Comparison of ENCODE assay signal across 19 cellular contexts in genomic region chr14:105554022-105554421, GRCh38. TPM values are rescaled to one million over a fixed set of nuclear protein-coding genes. Genes with fewer than 3 reads are reported as not detected.
A peak's percentile ranks its signal among the peaks of the same experiment; 100 is the strongest.
DNase-seq lines count a peak whose midpoint lies in the region; ATAC-seq and TF ChIP-seq lines count a peak whose summit lies in the region.
"Had no signal": no experiment of that assay in that cellular context is flagged by ENCODE, and none has a peak within 500 bp of the region (broad histone marks: within the 10 kb centered on the region; RNA-seq: fewer than 3 reads in every experiment).

No MANE protein-coding gene starts in this region.

- H3K79me2 ChIP-seq in DND-41 (ENCODE audit: insufficient read depth, low read length), result no peaks in the 10 kb centered on the region

- H3K36me3 ChIP-seq in DND-41 (ENCODE audit: insufficient read depth, low read length), result no peaks in the 10 kb centered on the region
- H3K36me3 ChIP-seq in upper lobe of right lung, result no peaks in the 10 kb centered on the region
- H3K36me3 ChIP-seq in right atrium auricular region, result no peaks in the 10 kb centered on the region

- H3K27me3 ChIP-seq in DND-41 (ENCODE audit: insufficient read depth, low read length, poor library complexity), result peaks cover 8% of the 10 kb centered on the region
- H3K27me3 ChIP-seq in upper lobe of right lung, result no peaks in the 10 kb centered on the region
- no peaks in the 10 kb centered on the region for H3K27me3 ChIP-seq in right atrium auricular region
- H3K27me3 ChIP-seq: BLaER1 treated with 17β-estradiol and CSF1 and Interleukin-3, amounts not matched to agents 10 nM and 100 nM had no signal

- H3K27ac ChIP-seq in DND-41 (ENCODE audit: low read length) (no peak overlapping the region), VCaP (peak overlapping the region; percentile 22; the same call in 1 of the 2 replicates), upper lobe of right lung (no peak overlapping the region), right atrium auricular region (no peak overlapping the region)
- H3K27ac ChIP-seq: 22Rv1; A549; BLaER1 treated with 17β-estradiol and CSF1 and Interleukin-3, amounts not matched to agents 10 nM and 100 nM; C4-2B had no signal

- intact Hi-C loops in upper lobe of right lung (cut with DNase I), result no loop called here

- ATAC-seq in DND-41 (ENCODE audit: insufficient read depth, low read depth) (peak; percentile 46; the same call in 1 of the 3 replicates), upper lobe of right lung (no peak), HG03571 (IDR thresholded peaks at IDR 0.05; ENCODE audit: unreplicated experiment) (no peak)
- ATAC-seq: A549; CD8-positive, alpha-beta T cell had no signal

- TF ChIP-seq CTCF in DND-41 (IDR thresholded peaks at IDR 0.05; ENCODE audit: borderline replicate concordance, extremely low read depth, low read length, poor library complexity, severe bottlenecking) (no peak), VCaP (conservative IDR thresholded peaks at IDR 0.05) (no peak), upper lobe of right lung (IDR thresholded peaks at IDR 0.05) (no peak), right atrium auricular region (IDR thresholded peaks at IDR 0.05) (no peak)

- H3K4me3 ChIP-seq in DND-41 (ENCODE audit: low read depth in 1 of 2, low read length in 2 of 2), result no peak overlapping the region
- no peak overlapping the region for H3K4me3 ChIP-seq in Jurkat, Clone E6-1 (ENCODE audit: low read length)
- no peak overlapping the region for H3K4me3 ChIP-seq in upper lobe of right lung
- H3K4me3 ChIP-seq in right atrium auricular region, result no peak overlapping the region
- H3K4me3 ChIP-seq: A549; BLaER1 treated with 17β-estradiol and CSF1 and Interleukin-3, amounts not matched to agents 10 nM and 100 nM had no signal

- no peaks in the 10 kb centered on the region for H4K20me1 ChIP-seq in DND-41 (ENCODE audit: insufficient read depth, low read length)
- H4K20me1 ChIP-seq: BLaER1 treated with 17β-estradiol and CSF1 and Interleukin-3, amounts not matched to agents 10 nM and 100 nM had no signal

- no peak overlapping the region for H2AFZ ChIP-seq in DND-41 (ENCODE audit: low read depth, low read length)

- H3K4me1 ChIP-seq in DND-41 (ENCODE audit: insufficient read depth, low read length), result no peaks in the 10 kb centered on the region
- H3K4me1 ChIP-seq in upper lobe of right lung, result no peaks in the 10 kb centered on the region
- no peaks in the 10 kb centered on the region for H3K4me1 ChIP-seq in right atrium auricular region
- H3K4me1 ChIP-seq: A549, Caco-2 had no signal

- no peak overlapping the region for H3K4me2 ChIP-seq in DND-41 (ENCODE audit: insufficient read depth, low read length)
- H3K4me2 ChIP-seq: A549 had no signal

- DNase-seq in DND-41, result peak; percentile 43
- peak; percentile 58 for DNase-seq in Jurkat, Clone E6-1 (ENCODE audit: low read depth, low spot score)
- peak; percentile 23 for DNase-seq in upper lobe of right lung
- DNase-seq in right atrium auricular region (ENCODE audit: low spot score), result no peak
- DNase-seq in stimulated activated CD4-positive, alpha-beta T cell treated with anti-CD3 and anti-CD28 coated beads, Interleukin-4, amount 100 ng/mL, for 4 hours, result no peak
- DNase-seq: AML-193; Caco-2; Calu3; CD4-positive, alpha-beta T cell; CD8-positive, alpha-beta T cell; DMS79 treated with DMSO at 0.1 percent for 48 hours; EL; GDM1 had no signal

- H3K9me3 ChIP-seq in DND-41 (ENCODE audit: insufficient read depth, low read length, severe bottlenecking) (no peaks in the 10 kb centered on the region), upper lobe of right lung (no peaks in the 10 kb centered on the region), right atrium auricular region (no peaks in the 10 kb centered on the region)
- H3K9me3 ChIP-seq: A549, Caco-2 had no signal

- no peak overlapping the region for H3K9ac ChIP-seq in DND-41 (ENCODE audit: low read depth, low read length)
- H3K9ac ChIP-seq: BLaER1 treated with 17β-estradiol and CSF1 and Interleukin-3, amounts not matched to agents 10 nM and 100 nM had no signal

RNA-seq across cellular contexts. Expression of gene TMEM121, which starts 27.6 kb away (rescaled TPM):
- polyA plus RNA-seq in Jurkat, Clone E6-1 (2012; ENCODE audit: insufficient read depth, insufficient read length), result 1.5 TPM
- total RNA-seq in upper lobe of right lung, result 1.5 TPM
- 1 to 10 TPM; 3.4 to 5.8 TPM for total RNA-seq in right atrium auricular region
- total RNA-seq: Caco-2 had no signal

Comparison
In these comparisons a context has a peak if more than half of its experiments do, and no peak if none do; other contexts are left out.
1. DNase-seq: peak in DND-41 (single experiment), Jurkat, Clone E6-1 (single experiment) and upper lobe of right lung (single experiment); none in right atrium auricular region (single experiment) and stimulated activated CD4-positive, alpha-beta T cell treated with anti-CD3 and anti-CD28 coated beads, Interleukin-4, amount 100 ng/mL, for 4 hours (0 of 2).